Comparison of ENCODE assay signal across 22 cellular contexts in genomic region chr6:155770856-155771255, GRCh38.
DNase-seq lines count a peak whose midpoint lies in the region; ATAC-seq, FAIRE-seq and TF ChIP-seq lines count a peak whose summit lies in the region.
"Had no signal": no experiment of that assay in that cellular context is flagged by ENCODE, and none has a peak within 500 bp of the region (broad histone marks: within the 10 kb centered on the region; RNA-seq: fewer than 3 reads in every experiment).

No MANE protein-coding gene starts in this region.

- H3K36me3 ChIP-seq in HepG2 (replicated peaks in 1 of 2; ENCODE audit: control insufficient read depth in 1 of 2, insufficient read depth in 2 of 2, low read length in 2 of 2): no peaks in the 10 kb centered on the region
- H3K36me3 ChIP-seq in right lobe of liver: no peaks in the 10 kb centered on the region
- no peaks in the 10 kb centered on the region for H3K36me3 ChIP-seq in K562 (ENCODE audit: control insufficient read depth, insufficient read depth, low read length)
- H3K36me3 ChIP-seq: BE2C, BLaER1 had no signal

- no peak for TF ChIP-seq POLR2A in HepG2 (IDR thresholded peaks at IDR 0.05; ENCODE audit: insufficient read depth in 1 of 2, low read depth in 2 of 2, low read length in 2 of 2)
- no peak for TF ChIP-seq POLR2A in right lobe of liver (IDR thresholded peaks at IDR 0.05)
- no peak for TF ChIP-seq POLR2A in K562 (conservative IDR thresholded peaks at IDR 0.05)

- H2AFZ ChIP-seq in HepG2 (ENCODE audit: low read length) (no peak overlapping the region), K562 (ENCODE audit: low read depth, low read length) (no peak overlapping the region)

- intact Hi-C loops in HepG2 (cut with micrococcal nuclease; ENCODE audit: unreplicated experiment): no loop called here
- intact Hi-C loops in right lobe of liver (cut with DNase I): no loop called here
- intact Hi-C loops in K562 (cut with micrococcal nuclease): no loop called here

- BruUV-seq in HepG2 (replicated peaks; lab: Mats Ljungman, UMichigan): no TSS peak
- BruUV-seq in K562 (replicated peaks; lab: Mats Ljungman, UMichigan): no TSS peak

- H3K9ac ChIP-seq in HepG2 (ENCODE audit: insufficient read depth, low read depth, low read length): no peak overlapping the region
- no peak overlapping the region for H3K9ac ChIP-seq in K562 (ENCODE audit: insufficient read depth in 1 of 2, low read depth in 2 of 2, low read length in 2 of 2)
- H3K9ac ChIP-seq: BLaER1 had no signal

- in situ Hi-C loops in HepG2 (cut with HindIII; ENCODE audit: extremely low pct_ligation_motif_present, low pct_unique_long_range_greater_than_20kb): no loop called here
- in situ Hi-C loops in K562 (cut with MboI): no loop called here

- TF ChIP-seq RAD21 in HepG2 (CRISPR knock-in tag; IDR thresholded peaks at IDR 0.05): no peak
- no peak for TF ChIP-seq RAD21 in K562 (CRISPR knock-in tag; conservative IDR thresholded peaks at IDR 0.05 in 1 of 2, IDR thresholded peaks at IDR 0.05 in 1 of 2)

- TF ChIP-seq CTCF in HepG2 (CRISPR knock-in tag; IDR thresholded peaks at IDR 0.05): no peak
- TF ChIP-seq CTCF in right lobe of liver (IDR thresholded peaks at IDR 0.05): no peak
- no peak for TF ChIP-seq CTCF in K562 (IDR thresholded peaks at IDR 0.05 in 2 of 3, conservative IDR thresholded peaks at IDR 0.05 in 1 of 3; ENCODE audit: insufficient read depth in 2 of 3, low read depth in 1 of 3, low read length in 3 of 3)

- no peaks in the 10 kb centered on the region for H4K20me1 ChIP-seq in HepG2 (ENCODE audit: insufficient read depth, low read length)
- H4K20me1 ChIP-seq in K562 (replicated peaks; ENCODE audit: control insufficient read depth, insufficient read depth, low read length): no peaks in the 10 kb centered on the region
- H4K20me1 ChIP-seq: BLaER1 had no signal

- CTCF ChIA-PET in HepG2 (lab: Yijun Ruan, JAX; ENCODE audit: low intra/inter-chr PET ratio, low total read pairs) (no interaction called here), K562 (lab: Yijun Ruan, JAX; ENCODE audit: low intra/inter-chr PET ratio) (no interaction called here)

- H3K4me3 ChIP-seq in HepG2 (replicated peaks in 1 of 3; ENCODE audit: insufficient read depth in 1 of 3, low read depth in 2 of 3, low read length in 3 of 3): no peak overlapping the region
- H3K4me3 ChIP-seq in right lobe of liver: no peak overlapping the region
- no peak overlapping the region for H3K4me3 ChIP-seq in K562
- H3K4me3 ChIP-seq: BLaER1 had no signal

- H3K9me1 ChIP-seq in K562 (ENCODE audit: control insufficient read depth, insufficient read depth, low read length): no peaks in the 10 kb centered on the region

- FAIRE-seq in HepG2 (lab: Jason Lieb, UNC) (no peak), K562 (lab: Jason Lieb, UNC) (no peak)
- FAIRE-seq: G401.6, GM12891, GM19239 had no signal

- no peak for TF ChIP-seq EP300 in HepG2 (IDR thresholded peaks at IDR 0.05; ENCODE audit: low read depth in 2 of 2, low read length in 2 of 2)
- no peak for TF ChIP-seq EP300 in HepG2 (CRISPR knock-in tag; IDR thresholded peaks at IDR 0.05; ENCODE audit: borderline replicate concordance)
- no peak for TF ChIP-seq EP300 in K562 (IDR thresholded peaks at IDR 0.05; ENCODE audit: low read length)

- no peaks in the 10 kb centered on the region for H3K79me2 ChIP-seq in HepG2 (ENCODE audit: insufficient read depth, low read length)
- H3K79me2 ChIP-seq in K562 (ENCODE audit: control insufficient read depth, insufficient read depth, low read length): no peaks in the 10 kb centered on the region

- H3K27me3 ChIP-seq in HepG2 (ENCODE audit: control insufficient read depth in 1 of 2, insufficient read depth in 2 of 2, low read length in 2 of 2) (no peaks in the 10 kb centered on the region), right lobe of liver (no peaks in the 10 kb centered on the region), K562 (ENCODE audit: control insufficient read depth in 2 of 2, insufficient read depth in 2 of 2, low read length in 2 of 2) (no peaks in the 10 kb centered on the region)
- H3K27me3 ChIP-seq: BE2C, BLaER1 had no signal

- H3K4me1 ChIP-seq in HepG2 (ENCODE audit: insufficient read depth, low read length) (no peaks in the 10 kb centered on the region), right lobe of liver (no peaks in the 10 kb centered on the region), K562 (replicated peaks in 1 of 2; ENCODE audit: control insufficient read depth in 2 of 2, insufficient read depth in 2 of 2, low read length in 2 of 2) (no peaks in the 10 kb centered on the region)
- H3K4me1 ChIP-seq: BE2C, BLaER1 had no signal

- no peak for ATAC-seq in HepG2
- no peak for ATAC-seq in right lobe of liver
- ATAC-seq in K562: no peak

- POLR2A ChIA-PET in HepG2 (lab: Yijun Ruan, JAX): no interaction called here
- POLR2A ChIA-PET in K562 (lab: Yijun Ruan, JAX): no interaction called here

- DNase-seq in HepG2 (ENCODE audit: low spot score): no peak
- no peak for DNase-seq in right lobe of liver
- DNase-seq in K562 (ENCODE audit: extremely low read depth in 1 of 4, low spot score in 3 of 4): no peak
- no peak for DNase-seq in ureter (ENCODE audit: low spot score)
- no peak for DNase-seq in activated CD8-positive, alpha-beta memory T cell treated with anti-CD3 and anti-CD28 coated beads for 24 hours
- DNase-seq: 8988T; ACHN; BE2C; C1 segment of cervical spinal cord; CD4-positive, alpha-beta memory T cell; CD4-positive, CD25-positive, alpha-beta regulatory T cell; CD8-positive, alpha-beta memory T cell; COR-L47; DMS 273 treated with DMSO at 0.1 percent for 48 hours; DMS153; DMS53; DMS79 treated with DMSO at 0.1 percent for 48 hours; GF-D8 had no signal

- H3K27ac ChIP-seq in HepG2 (ENCODE audit: extremely low read length, insufficient read depth, low read length): no peak overlapping the region
- H3K27ac ChIP-seq in right lobe of liver: no peak overlapping the region
- no peak overlapping the region for H3K27ac ChIP-seq in K562 (ENCODE audit: extremely low read depth, low read depth, low read length)
- H3K27ac ChIP-seq: BLaER1 had no signal

- no peak overlapping the region for H3K4me2 ChIP-seq in HepG2 (ENCODE audit: low read depth, low read length)
- no peak overlapping the region for H3K4me2 ChIP-seq in K562 (ENCODE audit: insufficient read depth, low read length)
- H3K4me2 ChIP-seq: BLaER1 had no signal

- H3K9me3 ChIP-seq in HepG2 (ENCODE audit: low read length): no peaks in the 10 kb centered on the region
- H3K9me3 ChIP-seq in right lobe of liver: no peaks in the 10 kb centered on the region
- no peaks in the 10 kb centered on the region for H3K9me3 ChIP-seq in K562 (replicated peaks; ENCODE audit: control insufficient read depth, insufficient read depth, low read depth, low read length)
- H3K9me3 ChIP-seq: BE2C, BLaER1 had no signal

TF ChIP-seq in HepG2, 621 proteins besides CTCF, POLR2A, EP300 and RAD21:
- no peak for TF ChIP-seq RBAK (CRISPR knock-in tag; IDR thresholded peaks at IDR 0.05)
- peak; percentile 83 for TF ChIP-seq HNRNPK (IDR thresholded peaks at IDR 0.05; ENCODE audit: low read depth, low read length, poor library complexity, severe bottlenecking)
- no peak for TF ChIP-seq GATAD2A (CRISPR knock-in tag; IDR thresholded peaks at IDR 0.05)
- TF ChIP-seq, protein P1, sequence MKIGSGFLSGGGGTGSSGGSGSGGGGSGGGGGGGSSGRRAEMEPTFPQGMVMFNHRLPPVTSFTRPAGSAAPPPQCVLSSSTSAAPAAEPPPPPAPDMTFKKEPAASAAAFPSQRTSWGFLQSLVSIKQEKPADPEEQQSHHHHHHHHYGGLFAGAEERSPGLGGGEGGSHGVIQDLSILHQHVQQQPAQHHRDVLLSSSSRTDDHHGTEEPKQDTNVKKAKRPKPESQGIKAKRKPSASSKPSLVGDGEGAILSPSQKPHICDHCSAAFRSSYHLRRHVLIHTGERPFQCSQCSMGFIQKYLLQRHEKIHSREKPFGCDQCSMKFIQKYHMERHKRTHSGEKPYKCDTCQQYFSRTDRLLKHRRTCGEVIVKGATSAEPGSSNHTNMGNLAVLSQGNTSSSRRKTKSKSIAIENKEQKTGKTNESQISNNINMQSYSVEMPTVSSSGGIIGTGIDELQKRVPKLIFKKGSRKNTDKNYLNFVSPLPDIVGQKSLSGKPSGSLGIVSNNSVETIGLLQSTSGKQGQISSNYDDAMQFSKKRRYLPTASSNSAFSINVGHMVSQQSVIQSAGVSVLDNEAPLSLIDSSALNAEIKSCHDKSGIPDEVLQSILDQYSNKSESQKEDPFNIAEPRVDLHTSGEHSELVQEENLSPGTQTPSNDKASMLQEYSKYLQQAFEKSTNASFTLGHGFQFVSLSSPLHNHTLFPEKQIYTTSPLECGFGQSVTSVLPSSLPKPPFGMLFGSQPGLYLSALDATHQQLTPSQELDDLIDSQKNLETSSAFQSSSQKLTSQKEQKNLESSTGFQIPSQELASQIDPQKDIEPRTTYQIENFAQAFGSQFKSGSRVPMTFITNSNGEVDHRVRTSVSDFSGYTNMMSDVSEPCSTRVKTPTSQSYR (CRISPR knock-in tag; IDR thresholded peaks at IDR 0.05; ENCODE audit: borderline replicate concordance): no peak

TF ChIP-seq in K562, 482 proteins besides CTCF, POLR2A, EP300 and RAD21:
- no peak for TF ChIP-seq NCOA1 (IDR thresholded peaks at IDR 0.05; ENCODE audit: low read depth)
- TF ChIP-seq PCBP2 (IDR thresholded peaks at IDR 0.05; ENCODE audit: low read depth, low read length, poor library complexity, severe bottlenecking): peak; percentile 62
- no peak for TF ChIP-seq ZNF124 (CRISPR knock-in tag; IDR thresholded peaks at IDR 0.05)
- no peak for TF ChIP-seq BRF1 (IDR thresholded peaks at IDR 0.05; ENCODE audit: borderline replicate concordance, extremely low read depth, insufficient read length)
- TF ChIP-seq ZNF282 (CRISPR knock-in tag; IDR thresholded peaks at IDR 0.05): no peak

Comparison
In these comparisons a context has a peak if more than half of its experiments do, and no peak if none do; other contexts are left out.
1. Of the 241 proteins assayed by ChIP-seq in both HepG2 and K562: peak only in HepG2: HNRNPK; only in K562: PCBP2; in both: none; in neither: 239.